Comparison of ENCODE assay signal across 15 cellular contexts in the genomic region with DNA sequence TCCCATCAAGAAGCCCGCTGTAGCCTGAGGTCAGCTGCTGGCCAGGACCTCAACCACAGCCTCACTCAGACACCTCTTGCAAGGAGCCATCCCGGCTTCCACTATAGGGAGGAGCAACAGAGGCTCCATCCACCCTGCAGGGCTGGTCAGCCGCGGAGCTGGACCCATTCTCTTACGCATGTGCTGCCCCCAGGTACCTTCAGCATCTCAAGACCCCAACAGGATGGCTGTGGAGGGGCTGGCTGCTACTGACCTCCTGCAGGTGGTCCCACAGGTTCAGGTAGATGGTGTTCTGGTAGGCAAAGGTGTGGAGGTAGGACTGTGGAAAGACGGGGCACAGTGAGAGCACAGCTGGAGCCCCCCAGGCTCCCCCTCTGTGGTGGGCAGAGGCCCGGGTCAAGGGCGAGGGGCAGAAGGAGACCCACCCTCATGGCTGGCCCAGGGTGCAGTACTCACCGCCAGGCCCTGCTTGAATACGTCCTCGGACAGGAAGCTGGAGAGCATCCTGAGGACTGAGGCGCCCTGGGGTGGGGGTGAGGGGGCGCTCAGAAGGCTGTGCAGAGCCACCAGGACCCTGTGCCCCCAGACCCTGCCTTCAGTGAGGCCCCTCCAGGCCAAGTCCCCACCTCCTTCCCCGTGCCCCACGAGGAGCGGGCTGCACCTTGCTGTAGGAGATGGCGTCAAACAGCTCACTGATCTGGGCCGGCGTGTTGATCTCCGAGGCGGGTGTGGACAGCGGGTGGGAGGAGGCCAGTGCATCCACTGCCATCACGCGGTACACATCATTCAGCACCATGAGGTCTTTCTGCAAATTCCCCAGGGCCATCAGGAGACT. TPM values are rescaled to one million over a fixed set of nuclear protein-coding genes. Genes with fewer than 3 reads are reported as not detected.
DNase-seq lines count a peak whose midpoint lies in the region; FAIRE-seq and TF ChIP-seq lines count a peak whose summit lies in the region.
"Had no signal": no experiment of that assay in that cellular context is flagged by ENCODE, and none has a peak within 500 bp of the region (broad histone marks: within the 10 kb centered on the region; RNA-seq: fewer than 3 reads in every experiment).

No MANE protein-coding gene starts in this region.

- peak overlapping the region in 7 of 11 experiments; percentile 15 to 55 (median 29); a peak in 10 of 22 replicates for H3K9ac ChIP-seq in BLaER1 treated with 17β-estradiol and CSF1 and Interleukin-3, amounts not matched to agents 10 nM and 100 nM
- H3K9ac ChIP-seq in NT2/D1 (ENCODE audit: insufficient read length, low read depth) (peak overlapping the region; percentile 26), endothelial cell of umbilical vein (replicated peaks; ENCODE audit: extremely low read depth, insufficient read depth, low read length) (peak overlapping the region; percentile 21)

- peaks cover 26 to 54% (median 35%) of the 10 kb centered on the region in 10 experiments for H3K4me1 ChIP-seq in BLaER1 treated with 17β-estradiol and CSF1 and Interleukin-3, amounts not matched to agents 10 nM and 100 nM
- H3K4me1 ChIP-seq in NT2/D1 (ENCODE audit: insufficient read depth, insufficient read length) (peaks cover 26% of the 10 kb centered on the region), endothelial cell of umbilical vein (ENCODE audit: control insufficient read depth, extremely low read depth, insufficient read depth, low read length) (peaks cover 20% of the 10 kb centered on the region), osteoblast (ENCODE audit: insufficient read depth, low read length) (no peaks in the 10 kb centered on the region), uterus (no peaks in the 10 kb centered on the region), HAP-1 (no peaks in the 10 kb centered on the region)

- POLR2A ChIA-PET in endothelial cell of umbilical vein (lab: Charles Lee): interaction anchor here (0.8 to 1.3 kb wide), 3 partner anchors 9 to 42 kb away, joined by 3 read pairs; partner anchors contain the start of gene ANPEP

- peak overlapping the region in 6 of 11 experiments; percentile 18 to 57 (median 26); a peak in 6 of 22 replicates for H3K27ac ChIP-seq in BLaER1 treated with 17β-estradiol and CSF1 and Interleukin-3, amounts not matched to agents 10 nM and 100 nM
- H3K27ac ChIP-seq in endothelial cell of umbilical vein (ENCODE audit: insufficient read depth, low read depth, low read length): peak overlapping the region; percentile 65
- H3K27ac ChIP-seq in osteoblast (ENCODE audit: low read depth, low read length): no peak overlapping the region
- no peak overlapping the region for H3K27ac ChIP-seq in uterus

- TF ChIP-seq POLR2A in endothelial cell of umbilical vein (IDR thresholded peaks at IDR 0.05; ENCODE audit: low read depth, low read length) (no peak), uterus (IDR thresholded peaks at IDR 0.05) (no peak)

- in situ Hi-C loops in HAP-1 (cut with MboI; ENCODE audit: low sequenced_read_pairs): no loop called here

- peaks cover 0 to 30% (median 5%) of the 10 kb centered on the region in 11 experiments; a peak in 11 of 22 replicates for H4K20me1 ChIP-seq in BLaER1 treated with 17β-estradiol and CSF1 and Interleukin-3, amounts not matched to agents 10 nM and 100 nM
- no peaks in the 10 kb centered on the region for H4K20me1 ChIP-seq in endothelial cell of umbilical vein (replicated peaks; ENCODE audit: control insufficient read depth, extremely low read depth, insufficient read depth, low read length)
- peaks cover 55% of the 10 kb centered on the region for H4K20me1 ChIP-seq in osteoblast (ENCODE audit: insufficient read depth, low read length)

- intact Hi-C loops in endothelial cell of umbilical vein (cut with micrococcal nuclease) (loop anchor here (1.0 to 2.0 kb wide), 3 partner anchors 8 to 26 kb away; partner anchors contain the start of gene MESP2), uterus (cut with DNase I; ENCODE audit: low total_unique reads) (no loop called here)

- peaks cover 0 to 13% (median 0%) of the 10 kb centered on the region in 11 experiments; a peak in 1 of 22 replicates for H3K27me3 ChIP-seq in BLaER1 treated with 17β-estradiol and CSF1 and Interleukin-3, amounts not matched to agents 10 nM and 100 nM
- H3K27me3 ChIP-seq in NT2/D1 (ENCODE audit: insufficient read depth, insufficient read length) (no peaks in the 10 kb centered on the region), endothelial cell of umbilical vein (ENCODE audit: control insufficient read depth in 2 of 2, insufficient read depth in 2 of 2, low read length in 2 of 2) (no peaks in the 10 kb centered on the region), osteoblast (ENCODE audit: insufficient read depth, low read length) (no peaks in the 10 kb centered on the region), uterus (no peaks in the 10 kb centered on the region), HAP-1 (ENCODE audit: low read depth) (no peaks in the 10 kb centered on the region)

- peaks cover 0 to 82% (median 0%) of the 10 kb centered on the region in 11 experiments; a peak in 5 of 22 replicates for H3K36me3 ChIP-seq in BLaER1 treated with 17β-estradiol and CSF1 and Interleukin-3, amounts not matched to agents 10 nM and 100 nM
- H3K36me3 ChIP-seq in NT2/D1 (ENCODE audit: insufficient read depth, insufficient read length, low read length) (peaks cover 6% of the 10 kb centered on the region), endothelial cell of umbilical vein (ENCODE audit: control insufficient read depth in 2 of 2, extremely low read depth in 1 of 2, insufficient read depth in 2 of 2, low read length in 2 of 2) (peaks cover 23 to 51% of the 10 kb centered on the region in 2 experiments), osteoblast (ENCODE audit: insufficient read depth, low read length) (peaks cover 83% of the 10 kb centered on the region), uterus (no peaks in the 10 kb centered on the region), HAP-1 (replicated peaks) (no peaks in the 10 kb centered on the region)

- TF ChIP-seq CTCF in endothelial cell of umbilical vein (IDR thresholded peaks at IDR 0.05; ENCODE audit: extremely low read depth in 1 of 2, insufficient read depth in 1 of 2, low read depth in 1 of 2, low read length in 2 of 2) (no peak), osteoblast (IDR thresholded peaks at IDR 0.05; ENCODE audit: extremely low read depth, low read depth, low read length) (no peak), uterus (IDR thresholded peaks at IDR 0.05) (no peak)

- peak overlapping the region; percentile 57 to 94 (median 85) for H3K4me2 ChIP-seq in BLaER1 treated with 17β-estradiol and CSF1 and Interleukin-3, amounts not matched to agents 10 nM and 100 nM
- H3K4me2 ChIP-seq in endothelial cell of umbilical vein (ENCODE audit: insufficient read depth, low read length): peak overlapping the region; percentile 5
- H3K4me2 ChIP-seq in osteoblast (ENCODE audit: insufficient read depth, low read length): no peak overlapping the region

- CTCF ChIA-PET in endothelial cell of umbilical vein (lab: Charles Lee): interaction anchor here (1.2 to 3.4 kb wide), 4 partner anchors 42 to 85 kb away, joined by 3 to 28 read pairs (median 7); no protein-coding TSS in a partner anchor

- H3K9me3 ChIP-seq in BLaER1 treated with 17β-estradiol and CSF1 and Interleukin-3, amounts not matched to agents 10 nM and 100 nM (replicated peaks in 1 of 11): no peaks in the 10 kb centered on the region
- H3K9me3 ChIP-seq in NT2/D1 (ENCODE audit: insufficient read depth, low read length): no peaks in the 10 kb centered on the region
- no peaks in the 10 kb centered on the region for H3K9me3 ChIP-seq in endothelial cell of umbilical vein (replicated peaks; ENCODE audit: control insufficient read depth, insufficient read depth, low read length)
- H3K9me3 ChIP-seq in osteoblast (ENCODE audit: low read depth, low read length): no peaks in the 10 kb centered on the region
- H3K9me3 ChIP-seq in uterus: no peaks in the 10 kb centered on the region
- no peaks in the 10 kb centered on the region for H3K9me3 ChIP-seq in HAP-1

- H3K4me3 ChIP-seq in BLaER1 treated with 17β-estradiol and CSF1 and Interleukin-3, amounts not matched to agents 10 nM and 100 nM: peak overlapping the region in 3 of 10 experiments; percentile 17 to 44 (median 36); a peak in 4 of 20 replicates
- H3K4me3 ChIP-seq in NT2/D1 (ENCODE audit: insufficient read length, low read depth) (no peak overlapping the region), endothelial cell of umbilical vein (replicated peaks in 1 of 3; ENCODE audit: insufficient read depth in 1 of 3, low read depth in 1 of 3, low read length in 3 of 3) (no peak overlapping the region), osteoblast (ENCODE audit: insufficient read depth, low read length) (no peak overlapping the region), uterus (no peak overlapping the region), HAP-1 (no peak overlapping the region)

- H3K79me2 ChIP-seq in endothelial cell of umbilical vein (ENCODE audit: control insufficient read depth, insufficient read depth, low read length): peaks cover 29% of the 10 kb centered on the region
- H3K79me2 ChIP-seq in osteoblast (ENCODE audit: insufficient read depth, low read length): peaks cover 61% of the 10 kb centered on the region

- FAIRE-seq in endothelial cell of umbilical vein (lab: Jason Lieb, UNC): peak; percentile 76
- FAIRE-seq: H54 had no signal

- no peak overlapping the region for H2AFZ ChIP-seq in endothelial cell of umbilical vein (ENCODE audit: low read depth, low read length)
- no peak overlapping the region for H2AFZ ChIP-seq in osteoblast (ENCODE audit: low read length)

- no peaks in the 10 kb centered on the region for H3K9me1 ChIP-seq in endothelial cell of umbilical vein (replicated peaks; ENCODE audit: control insufficient read depth, extremely low read depth, insufficient read depth, low read length)

- DNase-seq in NT2/D1 (ENCODE audit: low read depth, low spot score) (no peak), endothelial cell of umbilical vein (ENCODE audit: low read depth, low spot score) (no peak), osteoblast (ENCODE audit: insufficient read length, low spot score, missing footprints) (peak; percentile 72), uterus (no peak), NCI-H226 (no peak), HAP-1 (ENCODE audit: low spot score in 2 of 2) (no peak)
- DNase-seq: COR-L47, EL, Karpas-422, NCI-H187, NCI-H446, PC-3 had no signal

- no TSS peak for BruUV-seq in endothelial cell of umbilical vein (replicated peaks; lab: Mats Ljungman, UMichigan)

- dilution Hi-C loops in endothelial cell of umbilical vein (cut with MboI; ENCODE audit: extremely low pct_ligation_motif_present, low sequenced_read_pairs): no loop called here

RNA-seq across cellular contexts. Expression of gene ANPEP, which starts 11.4 kb away (rescaled TPM):
- 199 and 221 TPM in 2 replicates for total RNA-seq in endothelial cell of umbilical vein
- polyA plus RNA-seq in endothelial cell of umbilical vein: 177 and 190 TPM in 2 replicates
- polyA plus RNA-seq in endothelial cell of umbilical vein (2011; cell fraction: cytosol; rRNA removed): 189 and 193 TPM in 2 replicates
- polyA plus RNA-seq in endothelial cell of umbilical vein (2011; cell fraction: nucleus; rRNA removed): 268 and 281 TPM in 2 replicates
- 227 and 501 TPM in 2 replicates for polyA plus RNA-seq in endothelial cell of umbilical vein (2012)
- polyA minus RNA-seq in endothelial cell of umbilical vein: 193 and 209 TPM in 2 replicates
- polyA minus RNA-seq in endothelial cell of umbilical vein (2011; cell fraction: cytosol; rRNA and poly(A)+ RNA removed): not detected
- polyA minus RNA-seq in endothelial cell of umbilical vein (2011; cell fraction: nucleus; rRNA and poly(A)+ RNA removed): 83.8 and 94.2 TPM in 2 replicates
- total RNA-seq in osteoblast: 87.9 and 98.7 TPM in 2 replicates
- 1 to 10 TPM in 3 of 4 donors, under 1 TPM in 1; 0.88 to 5.9 (median 2.2) TPM for total RNA-seq in uterus
- total RNA-seq: SK-MEL-5 had no signal

RNA-seq across cellular contexts. Expression of gene MESP2, which starts 27.1 kb away (rescaled TPM):
- total RNA-seq in endothelial cell of umbilical vein (0.42 TPM in 1 of 2 replicates, not detected in the other), osteoblast (0.72 and 1.5 TPM in 2 replicates), uterus (under 1 TPM in 1 of 4 donors, not detected in 3; 0.21 TPM)
- polyA plus RNA-seq in endothelial cell of umbilical vein: 0.21 and 0.43 TPM in 2 replicates
- polyA plus RNA-seq in endothelial cell of umbilical vein (2011; cell fraction: cytosol; rRNA removed): 0.14 and 0.22 TPM in 2 replicates
- polyA plus RNA-seq in endothelial cell of umbilical vein (2011; cell fraction: nucleus; rRNA removed): not detected in 2 replicates
- 0.27 and 0.64 TPM in 2 replicates for polyA plus RNA-seq in endothelial cell of umbilical vein (2012)
- polyA minus RNA-seq in endothelial cell of umbilical vein: not detected in 2 replicates
- not detected for polyA minus RNA-seq in endothelial cell of umbilical vein (2011; cell fraction: cytosol; rRNA and poly(A)+ RNA removed)
- not detected in 2 replicates for polyA minus RNA-seq in endothelial cell of umbilical vein (2011; cell fraction: nucleus; rRNA and poly(A)+ RNA removed)

RNA-seq across cellular contexts. Expression of gene MESP1, which starts 52.2 kb away (rescaled TPM):
- 1.0 and 1.7 TPM in 2 replicates for total RNA-seq in endothelial cell of umbilical vein
- polyA plus RNA-seq in endothelial cell of umbilical vein: 0.68 and 1.0 TPM in 2 replicates
- polyA plus RNA-seq in endothelial cell of umbilical vein (2011; cell fraction: cytosol; rRNA removed): 0.21 and 0.35 TPM in 2 replicates
- 0.08 and 0.22 TPM in 2 replicates for polyA plus RNA-seq in endothelial cell of umbilical vein (2011; cell fraction: nucleus; rRNA removed)
- 1.00 and 1.3 TPM in 2 replicates for polyA plus RNA-seq in endothelial cell of umbilical vein (2012)
- not detected in 2 replicates for polyA minus RNA-seq in endothelial cell of umbilical vein
- polyA minus RNA-seq in endothelial cell of umbilical vein (2011; cell fraction: cytosol; rRNA and poly(A)+ RNA removed): 4.2 TPM
- polyA minus RNA-seq in endothelial cell of umbilical vein (2011; cell fraction: nucleus; rRNA and poly(A)+ RNA removed): 0.24 and 0.53 TPM in 2 replicates
- total RNA-seq in osteoblast: under 0.01 TPM in 2 replicates
- total RNA-seq in uterus: 1 to 10 TPM in 3 of 4 donors, not detected in 1; 1.0 to 6.5 (median 2.7) TPM

Comparison
In these comparisons a context has a peak if more than half of its experiments do, and no peak if none do; other contexts are left out.
1. H3K27ac ChIP-seq: peak in BLaER1 treated with 17β-estradiol and CSF1 and Interleukin-3, amounts not matched to agents 10 nM and 100 nM (6 of 11) and endothelial cell of umbilical vein (single experiment); none in osteoblast (single experiment) and uterus (0 of 2).
2. RNA of gene ANPEP, which starts 11.4 kb away (total RNA-seq): 199 to 221 TPM in endothelial cell of umbilical vein and 87.9 to 98.7 TPM in osteoblast; 0.88 to 5.9 TPM in uterus; every median in the first group is over 10 times any median in the second.
3. Peak in every context shown above with its lines, with median percentiles within 50 percentile points of each other: H3K9ac ChIP-seq.